Comparison of ENCODE assay signal across 8 cellular contexts in the genomic region with DNA sequence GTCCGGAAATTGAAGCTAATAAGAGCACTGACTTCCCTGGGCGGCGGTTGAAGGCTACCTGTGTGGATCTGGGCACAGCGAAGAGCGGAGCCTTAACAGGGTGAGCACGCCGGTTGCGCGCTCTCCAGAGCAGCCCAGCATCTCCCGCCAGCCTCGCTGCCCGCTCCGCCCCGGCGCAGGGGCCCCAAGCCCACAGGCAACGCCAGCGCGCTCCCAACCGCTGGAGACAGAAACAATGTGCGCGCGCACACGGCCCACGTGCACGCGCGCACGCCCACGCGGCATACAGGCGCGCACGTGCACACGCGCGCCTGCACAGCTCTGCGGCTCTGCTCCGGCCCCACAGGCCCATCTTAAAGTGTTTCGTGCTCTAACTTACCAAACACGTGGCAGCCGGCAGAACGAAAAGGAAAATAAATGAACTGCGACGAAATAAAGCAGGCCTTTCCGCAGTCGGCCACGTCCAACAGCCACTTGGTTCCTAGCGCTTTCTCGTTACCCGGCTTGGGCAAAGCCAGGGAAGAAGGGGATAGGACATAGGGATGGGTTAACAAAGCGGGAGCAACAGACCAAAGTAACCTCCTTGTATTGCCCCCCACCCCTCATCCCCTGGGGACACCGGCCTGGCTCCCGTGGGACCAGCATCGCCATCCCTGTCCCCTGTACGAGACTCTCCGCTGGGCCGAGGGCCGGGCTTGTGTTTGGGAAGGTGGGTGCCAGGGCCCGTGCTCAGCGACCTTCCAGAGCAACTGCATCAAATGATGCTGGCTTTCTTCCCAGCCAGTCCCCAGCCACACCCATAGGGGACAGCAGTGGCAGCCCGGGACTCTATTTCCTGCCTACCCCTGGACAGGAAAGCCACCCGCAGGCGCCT.
A peak's percentile ranks its signal among the peaks of the same experiment; 100 is the strongest.
DNase-seq lines count a peak whose midpoint lies in the region; ATAC-seq and TF ChIP-seq lines count a peak whose summit lies in the region.

No MANE protein-coding gene starts in this region.

- no peak overlapping the region for H3K27ac Mint-ChIP-seq in activated CD4-positive, alpha-beta T cell treated with anti-CD3 and anti-CD28 coated beads, Interleukin-2, amount 10 ng/mL, durations not matched to agents 7 days and 5 days
- H3K27ac Mint-ChIP-seq in mesothelial cell of epicardium: no peak overlapping the region

- ATAC-seq in HG03045 (IDR thresholded peaks at IDR 0.05; ENCODE audit: unreplicated experiment) (peak; percentile 47), GM19395 (IDR thresholded peaks at IDR 0.05; ENCODE audit: unreplicated experiment) (no peak)

- H3K4me1 ChIP-seq in DOHH2 (ENCODE audit: control insufficient read depth, low read length) (peaks cover 64% of the 10 kb centered on the region), SJCRH30 (no peaks in the 10 kb centered on the region)

- POLR2A ChIA-PET in activated CD4-positive, alpha-beta T cell treated with anti-CD3 and anti-CD28 coated beads, Interleukin-2, amount 10 ng/mL, durations not matched to agents 7 days and 5 days (lab: Charles Lee): no interaction called here

- no peaks in the 10 kb centered on the region for H3K27me3 ChIP-seq in DOHH2 (ENCODE audit: control insufficient read depth, low read length)
- H3K27me3 ChIP-seq in SJCRH30: no peaks in the 10 kb centered on the region

- peaks cover 7% of the 10 kb centered on the region for H3K4me1 Mint-ChIP-seq in activated CD4-positive, alpha-beta T cell treated with anti-CD3 and anti-CD28 coated beads, Interleukin-2, amount 10 ng/mL, durations not matched to agents 7 days and 5 days
- H3K4me1 Mint-ChIP-seq in mesothelial cell of epicardium: peaks cover 13% of the 10 kb centered on the region

- no peaks in the 10 kb centered on the region for H3K9me3 ChIP-seq in DOHH2 (ENCODE audit: control insufficient read depth, insufficient read depth, low read length)
- H3K9me3 ChIP-seq in SJCRH30 (replicated peaks): no peaks in the 10 kb centered on the region

- TF ChIP-seq CTCF in DOHH2 (IDR thresholded peaks at IDR 0.05; ENCODE audit: low read depth, low read length, poor library complexity, severe bottlenecking): peak; percentile 30
- TF ChIP-seq CTCF in mesothelial cell of epicardium (IDR thresholded peaks at IDR 0.05; ENCODE audit: unreplicated experiment): no peak

- H3K9me2 ChIP-seq in DOHH2 (replicated peaks; ENCODE audit: control insufficient read depth, low read length): no peaks in the 10 kb centered on the region

- H3K27me3 Mint-ChIP-seq in activated CD4-positive, alpha-beta T cell treated with anti-CD3 and anti-CD28 coated beads, Interleukin-2, amount 10 ng/mL, durations not matched to agents 7 days and 5 days: peaks cover 48% of the 10 kb centered on the region
- peaks cover 41% of the 10 kb centered on the region for H3K27me3 Mint-ChIP-seq in mesothelial cell of epicardium (ENCODE audit: low read depth)

- peak overlapping the region; percentile 78 for H3K4me3 ChIP-seq in DOHH2 (ENCODE audit: low read length)
- H3K4me3 ChIP-seq in SJCRH30: no peak overlapping the region

- peak overlapping the region; percentile 100 for H3K27ac ChIP-seq in DOHH2 (ENCODE audit: low read depth, low read length)
- peak overlapping the region; percentile 33 for H3K27ac ChIP-seq in epithelial cell of prostate
- H3K27ac ChIP-seq in SJCRH30: no peak overlapping the region

- no peaks in the 10 kb centered on the region for H3K79me2 ChIP-seq in DOHH2 (ENCODE audit: control insufficient read depth, low read length)

- peaks cover 40% of the 10 kb centered on the region for H3F3A ChIP-seq in DOHH2 (ENCODE audit: control insufficient read depth, insufficient read depth)

- CTCF ChIA-PET in activated CD4-positive, alpha-beta T cell treated with anti-CD3 and anti-CD28 coated beads, Interleukin-2, amount 10 ng/mL, durations not matched to agents 7 days and 5 days (lab: Charles Lee): interaction anchor here (1.8 kb wide), 1 partner anchor 13 kb away, joined by 4 read pairs; no protein-coding TSS in a partner anchor

- H3K4me2 ChIP-seq in DOHH2 (ENCODE audit: low read length): peak overlapping the region; percentile 98

- peak overlapping the region; percentile 60 for H3K4me3 Mint-ChIP-seq in activated CD4-positive, alpha-beta T cell treated with anti-CD3 and anti-CD28 coated beads, Interleukin-2, amount 10 ng/mL, durations not matched to agents 7 days and 5 days
- peak overlapping the region; percentile 65 for H3K4me3 Mint-ChIP-seq in mesothelial cell of epicardium

- H4K20me1 ChIP-seq in DOHH2 (ENCODE audit: control insufficient read depth, insufficient read depth, low read depth, low read length): no peaks in the 10 kb centered on the region

- DNase-seq in activated CD4-positive, alpha-beta T cell treated with anti-CD3 and anti-CD28 coated beads, Interleukin-2, amount 10 ng/mL, durations not matched to agents 7 days and 5 days: peak; percentile 8
- DNase-seq in epithelial cell of prostate (ENCODE audit: low read depth, low spot score) (no peak), mesothelial cell of epicardium (ENCODE audit: low spot score in 2 of 2, unreplicated experiment in 2 of 2) (peak; percentile 75 to 78), SJCRH30 (no peak)
- peak; percentile 15 to 28 for DNase-seq in stimulated activated CD8-positive, alpha-beta memory T cell treated with anti-CD3 and anti-CD28 coated beads, Interleukin-2, amount 100 ng/mL, for 48 hours (ENCODE audit: low read depth in 2 of 2)

- no peaks in the 10 kb centered on the region for H3K36me3 Mint-ChIP-seq in activated CD4-positive, alpha-beta T cell treated with anti-CD3 and anti-CD28 coated beads, Interleukin-2, amount 10 ng/mL, durations not matched to agents 7 days and 5 days (ENCODE audit: low read depth)
- H3K36me3 Mint-ChIP-seq in mesothelial cell of epicardium: no peaks in the 10 kb centered on the region

- no peaks in the 10 kb centered on the region for H3K9me3 Mint-ChIP-seq in activated CD4-positive, alpha-beta T cell treated with anti-CD3 and anti-CD28 coated beads, Interleukin-2, amount 10 ng/mL, durations not matched to agents 7 days and 5 days
- H3K9me3 Mint-ChIP-seq in mesothelial cell of epicardium: no peaks in the 10 kb centered on the region

- H3K36me3 ChIP-seq in DOHH2 (ENCODE audit: control insufficient read depth, low read length) (no peaks in the 10 kb centered on the region), SJCRH30 (no peaks in the 10 kb centered on the region)

Comparison
In these comparisons a context has a peak if more than half of its experiments do, and no peak if none do; other contexts are left out.
1. DNase-seq: peak in activated CD4-positive, alpha-beta T cell treated with anti-CD3 and anti-CD28 coated beads, Interleukin-2, amount 10 ng/mL, durations not matched to agents 7 days and 5 days (single experiment), mesothelial cell of epicardium (2 of 2) and stimulated activated CD8-positive, alpha-beta memory T cell treated with anti-CD3 and anti-CD28 coated beads, Interleukin-2, amount 100 ng/mL, for 48 hours (2 of 2); none in epithelial cell of prostate (single experiment) and SJCRH30 (0 of 2).